In the genomic region with DNA sequence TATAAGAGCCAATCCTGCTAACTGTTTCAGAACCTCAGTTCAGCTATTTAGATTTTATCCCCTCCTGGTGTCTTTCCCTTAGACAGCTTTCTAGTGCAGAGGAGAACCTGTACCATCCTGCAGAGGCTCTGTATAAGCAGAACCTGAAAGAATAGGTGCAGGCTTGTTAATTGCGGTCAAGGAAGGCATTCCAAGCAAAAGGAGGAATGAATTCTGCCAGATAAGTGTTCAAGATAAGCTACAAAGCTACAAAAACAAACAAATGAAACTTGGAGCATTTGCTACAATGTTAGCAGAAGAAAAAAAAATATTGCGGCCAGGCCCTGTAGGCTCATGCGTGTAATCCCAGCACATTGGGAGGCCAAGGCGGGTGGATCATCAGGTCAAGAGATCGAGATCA, we compare ENCODE assay signal across 1 cellular context.
TF ChIP-seq lines count a peak whose summit lies in the region.

No MANE protein-coding gene starts in this region.

TF ChIP-seq in H1, 55 proteins besides CTCF, POLR2A, EP300 and RAD21 (continued from another document):
- TF ChIP-seq, protein P1, sequence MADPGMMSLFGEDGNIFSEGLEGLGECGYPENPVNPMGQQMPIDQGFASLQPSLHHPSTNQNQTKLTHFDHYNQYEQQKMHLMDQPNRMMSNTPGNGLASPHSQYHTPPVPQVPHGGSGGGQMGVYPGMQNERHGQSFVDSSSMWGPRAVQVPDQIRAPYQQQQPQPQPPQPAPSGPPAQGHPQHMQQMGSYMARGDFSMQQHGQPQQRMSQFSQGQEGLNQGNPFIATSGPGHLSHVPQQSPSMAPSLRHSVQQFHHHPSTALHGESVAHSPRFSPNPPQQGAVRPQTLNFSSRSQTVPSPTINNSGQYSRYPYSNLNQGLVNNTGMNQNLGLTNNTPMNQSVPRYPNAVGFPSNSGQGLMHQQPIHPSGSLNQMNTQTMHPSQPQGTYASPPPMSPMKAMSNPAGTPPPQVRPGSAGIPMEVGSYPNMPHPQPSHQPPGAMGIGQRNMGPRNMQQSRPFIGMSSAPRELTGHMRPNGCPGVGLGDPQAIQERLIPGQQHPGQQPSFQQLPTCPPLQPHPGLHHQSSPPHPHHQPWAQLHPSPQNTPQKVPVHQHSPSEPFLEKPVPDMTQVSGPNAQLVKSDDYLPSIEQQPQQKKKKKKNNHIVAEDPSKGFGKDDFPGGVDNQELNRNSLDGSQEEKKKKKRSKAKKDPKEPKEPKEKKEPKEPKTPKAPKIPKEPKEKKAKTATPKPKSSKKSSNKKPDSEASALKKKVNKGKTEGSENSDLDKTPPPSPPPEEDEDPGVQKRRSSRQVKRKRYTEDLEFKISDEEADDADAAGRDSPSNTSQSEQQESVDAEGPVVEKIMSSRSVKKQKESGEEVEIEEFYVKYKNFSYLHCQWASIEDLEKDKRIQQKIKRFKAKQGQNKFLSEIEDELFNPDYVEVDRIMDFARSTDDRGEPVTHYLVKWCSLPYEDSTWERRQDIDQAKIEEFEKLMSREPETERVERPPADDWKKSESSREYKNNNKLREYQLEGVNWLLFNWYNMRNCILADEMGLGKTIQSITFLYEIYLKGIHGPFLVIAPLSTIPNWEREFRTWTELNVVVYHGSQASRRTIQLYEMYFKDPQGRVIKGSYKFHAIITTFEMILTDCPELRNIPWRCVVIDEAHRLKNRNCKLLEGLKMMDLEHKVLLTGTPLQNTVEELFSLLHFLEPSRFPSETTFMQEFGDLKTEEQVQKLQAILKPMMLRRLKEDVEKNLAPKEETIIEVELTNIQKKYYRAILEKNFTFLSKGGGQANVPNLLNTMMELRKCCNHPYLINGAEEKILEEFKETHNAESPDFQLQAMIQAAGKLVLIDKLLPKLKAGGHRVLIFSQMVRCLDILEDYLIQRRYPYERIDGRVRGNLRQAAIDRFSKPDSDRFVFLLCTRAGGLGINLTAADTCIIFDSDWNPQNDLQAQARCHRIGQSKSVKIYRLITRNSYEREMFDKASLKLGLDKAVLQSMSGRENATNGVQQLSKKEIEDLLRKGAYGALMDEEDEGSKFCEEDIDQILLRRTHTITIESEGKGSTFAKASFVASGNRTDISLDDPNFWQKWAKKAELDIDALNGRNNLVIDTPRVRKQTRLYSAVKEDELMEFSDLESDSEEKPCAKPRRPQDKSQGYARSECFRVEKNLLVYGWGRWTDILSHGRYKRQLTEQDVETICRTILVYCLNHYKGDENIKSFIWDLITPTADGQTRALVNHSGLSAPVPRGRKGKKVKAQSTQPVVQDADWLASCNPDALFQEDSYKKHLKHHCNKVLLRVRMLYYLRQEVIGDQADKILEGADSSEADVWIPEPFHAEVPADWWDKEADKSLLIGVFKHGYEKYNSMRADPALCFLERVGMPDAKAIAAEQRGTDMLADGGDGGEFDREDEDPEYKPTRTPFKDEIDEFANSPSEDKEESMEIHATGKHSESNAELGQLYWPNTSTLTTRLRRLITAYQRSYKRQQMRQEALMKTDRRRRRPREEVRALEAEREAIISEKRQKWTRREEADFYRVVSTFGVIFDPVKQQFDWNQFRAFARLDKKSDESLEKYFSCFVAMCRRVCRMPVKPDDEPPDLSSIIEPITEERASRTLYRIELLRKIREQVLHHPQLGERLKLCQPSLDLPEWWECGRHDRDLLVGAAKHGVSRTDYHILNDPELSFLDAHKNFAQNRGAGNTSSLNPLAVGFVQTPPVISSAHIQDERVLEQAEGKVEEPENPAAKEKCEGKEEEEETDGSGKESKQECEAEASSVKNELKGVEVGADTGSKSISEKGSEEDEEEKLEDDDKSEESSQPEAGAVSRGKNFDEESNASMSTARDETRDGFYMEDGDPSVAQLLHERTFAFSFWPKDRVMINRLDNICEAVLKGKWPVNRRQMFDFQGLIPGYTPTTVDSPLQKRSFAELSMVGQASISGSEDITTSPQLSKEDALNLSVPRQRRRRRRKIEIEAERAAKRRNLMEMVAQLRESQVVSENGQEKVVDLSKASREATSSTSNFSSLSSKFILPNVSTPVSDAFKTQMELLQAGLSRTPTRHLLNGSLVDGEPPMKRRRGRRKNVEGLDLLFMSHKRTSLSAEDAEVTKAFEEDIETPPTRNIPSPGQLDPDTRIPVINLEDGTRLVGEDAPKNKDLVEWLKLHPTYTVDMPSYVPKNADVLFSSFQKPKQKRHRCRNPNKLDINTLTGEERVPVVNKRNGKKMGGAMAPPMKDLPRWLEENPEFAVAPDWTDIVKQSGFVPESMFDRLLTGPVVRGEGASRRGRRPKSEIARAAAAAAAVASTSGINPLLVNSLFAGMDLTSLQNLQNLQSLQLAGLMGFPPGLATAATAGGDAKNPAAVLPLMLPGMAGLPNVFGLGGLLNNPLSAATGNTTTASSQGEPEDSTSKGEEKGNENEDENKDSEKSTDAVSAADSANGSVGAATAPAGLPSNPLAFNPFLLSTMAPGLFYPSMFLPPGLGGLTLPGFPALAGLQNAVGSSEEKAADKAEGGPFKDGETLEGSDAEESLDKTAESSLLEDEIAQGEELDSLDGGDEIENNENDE (IDR thresholded peaks at IDR 0.05; ENCODE audit: insufficient replicate concordance, low read length) = no peak
- TF ChIP-seq CTBP2 (IDR thresholded peaks at IDR 0.05; ENCODE audit: borderline replicate concordance, insufficient read depth, insufficient read length, low read length) = no peak
- TF ChIP-seq, protein P2, sequence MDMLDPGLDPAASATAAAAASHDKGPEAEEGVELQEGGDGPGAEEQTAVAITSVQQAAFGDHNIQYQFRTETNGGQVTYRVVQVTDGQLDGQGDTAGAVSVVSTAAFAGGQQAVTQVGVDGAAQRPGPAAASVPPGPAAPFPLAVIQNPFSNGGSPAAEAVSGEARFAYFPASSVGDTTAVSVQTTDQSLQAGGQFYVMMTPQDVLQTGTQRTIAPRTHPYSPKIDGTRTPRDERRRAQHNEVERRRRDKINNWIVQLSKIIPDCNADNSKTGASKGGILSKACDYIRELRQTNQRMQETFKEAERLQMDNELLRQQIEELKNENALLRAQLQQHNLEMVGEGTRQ (IDR thresholded peaks at IDR 0.05; ENCODE audit: low read length) = no peak
- no peak for TF ChIP-seq CREB1 (IDR thresholded peaks at IDR 0.05)
- no peak for TF ChIP-seq HDAC2 (IDR thresholded peaks at IDR 0.05; ENCODE audit: borderline replicate concordance in 1 of 2, low read depth in 2 of 2, low read length in 2 of 2)
- no peak for TF ChIP-seq CBX8 (IDR thresholded peaks at IDR 0.05; ENCODE audit: borderline replicate concordance, low read depth, low read length)
